8 cellular contexts compared by ENCODE assay signal in the genomic region with DNA sequence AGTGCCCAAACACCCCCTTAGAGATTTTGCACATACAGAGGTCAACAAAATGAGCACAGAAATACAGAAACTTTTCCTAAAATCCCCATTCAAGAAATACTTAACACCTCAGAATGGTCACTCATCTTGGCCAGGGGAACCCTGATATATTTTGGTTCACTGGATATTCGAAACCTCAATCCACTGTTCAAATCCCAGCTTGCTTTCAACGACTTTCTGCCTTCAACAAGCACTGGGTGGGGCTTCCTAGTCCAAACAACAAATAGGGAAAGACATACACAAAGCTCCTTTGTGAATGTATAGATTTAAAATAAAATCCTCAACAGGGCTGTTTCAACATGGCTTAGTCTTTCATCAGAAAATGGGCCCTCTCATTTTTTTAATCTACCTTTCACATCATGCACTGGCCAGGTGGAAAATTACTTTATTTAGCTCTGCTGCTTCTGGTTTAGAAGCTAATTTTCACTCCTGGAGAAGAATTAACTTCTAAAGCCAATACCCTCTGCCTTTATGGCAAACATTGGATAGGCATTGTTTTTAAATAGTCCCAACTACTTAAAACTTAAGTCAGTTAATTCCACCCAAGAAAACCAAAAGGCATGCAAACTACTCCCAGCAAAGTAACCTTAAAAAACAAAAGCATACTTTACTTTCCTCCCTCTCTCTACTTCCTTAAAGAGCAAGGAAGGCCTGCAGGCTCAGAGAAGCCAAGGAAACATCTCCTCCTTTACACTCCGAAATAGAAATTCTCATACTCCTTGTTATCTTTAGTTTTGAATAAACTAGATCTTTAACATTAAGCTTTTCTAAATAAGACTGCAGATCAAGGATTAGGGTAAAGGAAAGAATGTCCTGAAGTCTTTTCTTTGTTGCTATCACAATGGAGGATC. TPM values are rescaled to one million over a fixed set of nuclear protein-coding genes. Genes with fewer than 3 reads are reported as not detected.
DNase-seq lines count a peak whose midpoint lies in the region; ATAC-seq and TF ChIP-seq lines count a peak whose summit lies in the region.
"Not testable (repeated sequence)": the region's sequence is repeated elsewhere in the genome, so short reads cannot be mapped to it uniquely, and the experiment has no call there.

No MANE protein-coding gene starts in this region.

- not testable (repeated sequence) for H4K20me1 ChIP-seq in osteoblast (ENCODE audit: insufficient read depth, low read length)

- H3K27me3 Mint-ChIP-seq in CD8-positive, alpha-beta memory T cell; T-helper 17 cell; activated naive CD4-positive, alpha-beta T cell treated with anti-CD3 and anti-CD28 coated beads for 36 hours (ENCODE audit: low read depth): not testable (repeated sequence)

- TF ChIP-seq POLR2A in upper lobe of left lung (IDR thresholded peaks at IDR 0.05) = not testable (repeated sequence)

- H3K9me3 Mint-ChIP-seq in CD8-positive, alpha-beta memory T cell; activated naive CD4-positive, alpha-beta T cell treated with anti-CD3 and anti-CD28 coated beads for 36 hours: not testable (repeated sequence)

- not testable (repeated sequence) for H3K27me3 ChIP-seq in CD8-positive, alpha-beta memory T cell (ENCODE audit: insufficient read depth, low read length, poor library complexity, severe bottlenecking); ectodermal cell (ENCODE audit: control insufficient read depth, insufficient read depth, low read length, poor library complexity, severe bottlenecking); iPS-20b (ENCODE audit: insufficient read depth, low read length); osteoblast (ENCODE audit: insufficient read depth, low read length); upper lobe of left lung

- peaks cover 10 to 39% (median 19%) of the 10 kb centered on the region in 3 donors for H3K36me3 Mint-ChIP-seq in CD8-positive, alpha-beta memory T cell
- H3K36me3 Mint-ChIP-seq in T-helper 17 cell (ENCODE audit: low read depth) = not testable (repeated sequence)
- H3K36me3 Mint-ChIP-seq in activated naive CD4-positive, alpha-beta T cell treated with anti-CD3 and anti-CD28 coated beads for 36 hours (ENCODE audit: low read depth) = peaks cover 30% of the 10 kb centered on the region

- H3K27ac Mint-ChIP-seq in CD8-positive, alpha-beta memory T cell = peak overlapping the region; percentile 88 to 98 (median 92)
- H3K27ac Mint-ChIP-seq in T-helper 17 cell = peak overlapping the region; percentile 99
- H3K27ac Mint-ChIP-seq in activated naive CD4-positive, alpha-beta T cell treated with anti-CD3 and anti-CD28 coated beads for 36 hours = peak overlapping the region; percentile 79

- H3K79me2 ChIP-seq in osteoblast (ENCODE audit: insufficient read depth, low read length) = peaks cover 82% of the 10 kb centered on the region

- DNase-seq in CD8-positive, alpha-beta memory T cell; T-helper 17 cell; activated naive CD4-positive, alpha-beta T cell treated with anti-CD3 and anti-CD28 coated beads for 36 hours; osteoblast (ENCODE audit: insufficient read length, low spot score, missing footprints); upper lobe of left lung: not testable (repeated sequence)
- peak; percentile 37 for DNase-seq in LHCN-M2 (ENCODE audit: low read depth)

- not testable (repeated sequence) for H3K4me2 ChIP-seq in osteoblast (ENCODE audit: insufficient read depth, low read length)

- peaks cover 70% of the 10 kb centered on the region for H3K4me1 ChIP-seq in CD8-positive, alpha-beta memory T cell (ENCODE audit: insufficient read depth, low read length)
- H3K4me1 ChIP-seq in ectodermal cell (ENCODE audit: control insufficient read depth, insufficient read depth, low read length) = peaks cover 43% of the 10 kb centered on the region
- H3K4me1 ChIP-seq in iPS-20b (ENCODE audit: insufficient read depth, low read length) = peaks cover 27% of the 10 kb centered on the region
- peaks cover 39% of the 10 kb centered on the region for H3K4me1 ChIP-seq in osteoblast (ENCODE audit: insufficient read depth, low read length)
- H3K4me1 ChIP-seq in upper lobe of left lung = peaks cover 54 to 68% (median 61%) of the 10 kb centered on the region in 4 donors

- CTCF ChIA-PET in CD8-positive, alpha-beta memory T cell (lab: Charles Lee) = interaction anchor here (1.0 to 8.9 kb wide), 6 partner anchors 8 to 333 kb away, joined by 3 to 83 read pairs (median 4); no protein-coding TSS in a partner anchor
- CTCF ChIA-PET in activated naive CD4-positive, alpha-beta T cell treated with anti-CD3 and anti-CD28 coated beads for 36 hours (lab: Charles Lee) = interaction anchor here (0.6 to 1.6 kb wide), 4 partner anchors 8 to 256 kb away, joined by 3 to 4 read pairs (median 3); no protein-coding TSS in a partner anchor

- peak overlapping the region; percentile 84 to 96 (median 88) for H3K4me3 Mint-ChIP-seq in CD8-positive, alpha-beta memory T cell
- H3K4me3 Mint-ChIP-seq in T-helper 17 cell = peak overlapping the region; percentile 73
- H3K4me3 Mint-ChIP-seq in activated naive CD4-positive, alpha-beta T cell treated with anti-CD3 and anti-CD28 coated beads for 36 hours = peak overlapping the region; percentile 27

- TF ChIP-seq EP300 in upper lobe of left lung (IDR thresholded peaks at IDR 0.05) = not testable (repeated sequence)

- intact Hi-C loops in activated naive CD4-positive, alpha-beta T cell treated with anti-CD3 and anti-CD28 coated beads for 36 hours (cut with micrococcal nuclease) = loop anchor here (1.0 to 5.0 kb wide), 3 partner anchors 10 to 562 kb away; no protein-coding TSS in a partner anchor

- peaks cover 13% of the 10 kb centered on the region for H3K36me3 ChIP-seq in CD8-positive, alpha-beta memory T cell (ENCODE audit: insufficient read depth, low read length)
- H3K36me3 ChIP-seq in ectodermal cell (ENCODE audit: control insufficient read depth, insufficient read depth, low read length) = peaks cover 15% of the 10 kb centered on the region
- peaks cover 44% of the 10 kb centered on the region for H3K36me3 ChIP-seq in iPS-20b (ENCODE audit: insufficient read depth, low read depth, low read length)
- H3K36me3 ChIP-seq in osteoblast (ENCODE audit: insufficient read depth, low read length) = peaks cover 33% of the 10 kb centered on the region
- H3K36me3 ChIP-seq in upper lobe of left lung = peaks cover 0 to 25% (median 13%) of the 10 kb centered on the region in 4 donors

- not testable (repeated sequence) for TF ChIP-seq CTCF in osteoblast (IDR thresholded peaks at IDR 0.05; ENCODE audit: extremely low read depth, low read depth, low read length); upper lobe of left lung (IDR thresholded peaks at IDR 0.05)

- 35 to 41% methylated on average over 2 of the region's 3 CpGs for WGBS in ectodermal cell, 2 experiments
- WGBS in upper lobe of left lung, 2 donors = 38 to 46% methylated on average over 3 of the region's 3 CpGs

- H3K4me1 Mint-ChIP-seq in CD8-positive, alpha-beta memory T cell = peaks cover 73 to 87% (median 75%) of the 10 kb centered on the region in 3 donors
- peaks cover 50% of the 10 kb centered on the region for H3K4me1 Mint-ChIP-seq in T-helper 17 cell
- peaks cover 81% of the 10 kb centered on the region for H3K4me1 Mint-ChIP-seq in activated naive CD4-positive, alpha-beta T cell treated with anti-CD3 and anti-CD28 coated beads for 36 hours (ENCODE audit: low read depth)

- peak overlapping the region; percentile 38; the same call in 1 of the 2 replicates for H3K9ac ChIP-seq in iPS-20b (ENCODE audit: low read depth, low read length)

- not testable (repeated sequence) for H3K9me3 ChIP-seq in CD8-positive, alpha-beta memory T cell (ENCODE audit: low read length); T-helper 17 cell (ENCODE audit: control insufficient read depth, low read length, poor library complexity, severe bottlenecking); ectodermal cell (ENCODE audit: control insufficient read depth, low read length); iPS-20b (ENCODE audit: insufficient read depth, low read depth, low read length); osteoblast (ENCODE audit: low read depth, low read length); upper lobe of left lung

- not testable (repeated sequence) for H3K4me3 ChIP-seq in CD8-positive, alpha-beta memory T cell (ENCODE audit: low read length); ectodermal cell (ENCODE audit: insufficient read depth, low read depth, low read length); osteoblast (ENCODE audit: insufficient read depth, low read length); upper lobe of left lung
- H3K4me3 ChIP-seq in iPS-20b (ENCODE audit: low read length) = peak overlapping the region; percentile 40; the same call in 1 of the 2 replicates

- H3K27ac ChIP-seq in CD8-positive, alpha-beta memory T cell (ENCODE audit: low read depth, low read length); iPS-20b (ENCODE audit: low read length): not testable (repeated sequence)
- peak overlapping the region; percentile 83 for H3K27ac ChIP-seq in ectodermal cell (ENCODE audit: insufficient read depth, low read depth, low read length, poor library complexity, severe bottlenecking)
- H3K27ac ChIP-seq in osteoblast (ENCODE audit: low read depth, low read length) = peak overlapping the region; percentile 96
- peak overlapping the region in 3 of 4 donors; percentile 80 to 86 (median 83) for H3K27ac ChIP-seq in upper lobe of left lung

- ATAC-seq in T-helper 17 cell; upper lobe of left lung (ENCODE audit: low FRiP score in 2 of 2): not testable (repeated sequence)

- POLR2A ChIA-PET in CD8-positive, alpha-beta memory T cell (lab: Charles Lee) = interaction anchor here (0.6 to 2.3 kb wide), 4 partner anchors 8 to 349 kb away, joined by 3 to 12 read pairs (median 6); no protein-coding TSS in a partner anchor

- not testable (repeated sequence) for H2AFZ ChIP-seq in osteoblast (ENCODE audit: low read length)

RNA-seq across cellular contexts. Expression of a gene that starts 9.7 kb away (rescaled TPM):
- total RNA-seq in CD8-positive, alpha-beta memory T cell = 10 to 100 TPM; 52.5 to 54.3 TPM
- polyA plus RNA-seq in CD8-positive, alpha-beta memory T cell = 24.0 TPM
- total RNA-seq in LHCN-M2 (2014; rRNA removed) (14.2 and 21.0 TPM in 2 replicates), T-helper 17 cell (10 to 100 TPM; 70.4 to 72.8 TPM), osteoblast (26.4 and 26.8 TPM in 2 replicates), upper lobe of left lung (10 to 100 TPM; 18.7 to 38.4 (median 33.9) TPM)
- polyA plus RNA-seq in LHCN-M2 (2012) = 10.8 TPM
- total RNA-seq in activated naive CD4-positive, alpha-beta T cell treated with anti-CD3 and anti-CD28 coated beads for 36 hours = 10 to 100 TPM; 37.2 to 38.3 TPM
- polyA plus RNA-seq in ectodermal cell (2013, experiment 1 of 4) = 81.2 TPM
- 84.0 TPM for polyA plus RNA-seq in ectodermal cell (2013, experiment 2 of 4)
- polyA plus RNA-seq in ectodermal cell (2013, experiment 3 of 4) = 63.1 TPM
- 74.4 TPM for polyA plus RNA-seq in ectodermal cell (2013, experiment 4 of 4)

Comparison
In these comparisons a context has a peak if more than half of its experiments do, and no peak if none do; other contexts are left out.
1. H3K4me3 Mint-ChIP-seq: peak in every context shown above with its lines; median percentile 88 in CD8-positive, alpha-beta memory T cell; 73 in T-helper 17 cell; 27 in activated naive CD4-positive, alpha-beta T cell treated with anti-CD3 and anti-CD28 coated beads for 36 hours.